ENCODE assay signal across 17 cellular contexts in genomic region chr1:239672256-239672655, GRCh38.
DNase-seq lines count a peak whose midpoint lies in the region; ATAC-seq and TF ChIP-seq lines count a peak whose summit lies in the region.
"Had no signal": no experiment of that assay in that cellular context is flagged by ENCODE, and none has a peak within 500 bp of the region (broad histone marks: within the 10 kb centered on the region; RNA-seq: fewer than 3 reads in every experiment).

No MANE protein-coding gene starts in this region.

- no peaks in the 10 kb centered on the region for H3K36me3 ChIP-seq in trophoblast cell (ENCODE audit: control insufficient read depth in 1 of 2, insufficient read depth in 2 of 2, low read length in 2 of 2)
- H3K36me3 ChIP-seq: BLaER1 treated with 17β-estradiol and CSF1 and Interleukin-3, amounts not matched to agents 10 nM and 100 nM had no signal

- no peak overlapping the region for H2BK5ac ChIP-seq in trophoblast cell (ENCODE audit: low read depth, low read length, poor library complexity)

- no peak overlapping the region for H3K23ac ChIP-seq in trophoblast cell (ENCODE audit: low read length)

- no peak overlapping the region for H4K12ac ChIP-seq in trophoblast cell (ENCODE audit: low read depth, low read length)

- WGBS in trophoblast cell (ENCODE audit: extremely low coverage, insufficient coverage, insufficient read length): no CpG with 5 or more reads among the region's 1 CpG

- no peak overlapping the region for H4K8ac ChIP-seq in trophoblast cell (ENCODE audit: low read depth, low read length)

- H4K91ac ChIP-seq in trophoblast cell (ENCODE audit: low read depth, low read length): no peak overlapping the region

- peaks cover 0 to 2% of the 10 kb centered on the region in 2 experiments for H3K4me1 ChIP-seq in trophoblast cell (ENCODE audit: control insufficient read depth in 1 of 2, insufficient read depth in 2 of 2, low read length in 2 of 2)
- H3K4me1 ChIP-seq: A549; BLaER1 treated with 17β-estradiol and CSF1 and Interleukin-3, amounts not matched to agents 10 nM and 100 nM; Caco-2 had no signal

- peaks cover 15% of the 10 kb centered on the region for H3K4me1 Mint-ChIP-seq in endothelial cell (ENCODE audit: unreplicated experiment)
- H3K4me1 Mint-ChIP-seq: B cell had no signal

- H3K4ac ChIP-seq in trophoblast cell (ENCODE audit: low read depth, low read length): no peak overlapping the region

- no peaks in the 10 kb centered on the region for H3K79me1 ChIP-seq in trophoblast cell (ENCODE audit: low read length)

- H3K4me2 ChIP-seq in trophoblast cell (ENCODE audit: low read length): no peak overlapping the region
- H3K4me2 ChIP-seq: A549; BLaER1 treated with 17β-estradiol and CSF1 and Interleukin-3, amounts not matched to agents 10 nM and 100 nM had no signal

- H2BK12ac ChIP-seq in trophoblast cell (ENCODE audit: low read length): no peak overlapping the region

- no peaks in the 10 kb centered on the region for H3K27me3 ChIP-seq in trophoblast cell (ENCODE audit: insufficient read depth, low read length)
- H3K27me3 ChIP-seq: BLaER1 treated with 17β-estradiol and CSF1 and Interleukin-3, amounts not matched to agents 10 nM and 100 nM had no signal

- no peak overlapping the region for H3K27ac Mint-ChIP-seq in endothelial cell (ENCODE audit: unreplicated experiment)
- H3K27ac Mint-ChIP-seq: B cell; CD4-positive, alpha-beta T cell; CD8-positive, alpha-beta T cell had no signal

- H3K9ac ChIP-seq in trophoblast cell (ENCODE audit: low read length): no peak overlapping the region
- H3K9ac ChIP-seq: BLaER1 treated with 17β-estradiol and CSF1 and Interleukin-3, amounts not matched to agents 10 nM and 100 nM had no signal

- no peaks in the 10 kb centered on the region for H3K79me2 ChIP-seq in trophoblast cell (ENCODE audit: control insufficient read depth, insufficient read depth, low read length, poor library complexity)

- H2AK5ac ChIP-seq in trophoblast cell (ENCODE audit: low read length): no peak overlapping the region

- DNase-seq in SK-N-DZ (ENCODE audit: low spot score): peak; percentile 56
- no peak for DNase-seq in endothelial cell (ENCODE audit: low spot score)
- DNase-seq in trophoblast cell: peak; percentile 19 to 65
- no peak for DNase-seq in GM19238 (ENCODE audit: insufficient read length, low spot score)
- DNase-seq: AML-193; Caco-2; Calu3; CD4-positive, alpha-beta T cell; CD8-positive, alpha-beta T cell; DMS79 treated with DMSO at 0.1 percent for 48 hours; GF-D8 had no signal

- H3K9me3 ChIP-seq in trophoblast cell (ENCODE audit: insufficient read depth, low read depth, low read length): no peaks in the 10 kb centered on the region
- H3K9me3 ChIP-seq: A549; BLaER1 treated with 17β-estradiol and CSF1 and Interleukin-3, amounts not matched to agents 10 nM and 100 nM; Caco-2 had no signal

- peaks cover 10% of the 10 kb centered on the region for H3K36me3 Mint-ChIP-seq in endothelial cell (ENCODE audit: low read depth, unreplicated experiment)
- H3K36me3 Mint-ChIP-seq: CD8-positive, alpha-beta T cell had no signal

- no peak for TF ChIP-seq CTCF in endothelial cell (IDR thresholded peaks at IDR 0.05; ENCODE audit: unreplicated experiment)

- peak overlapping the region; percentile 44 for H3K4me3 Mint-ChIP-seq in endothelial cell (ENCODE audit: unreplicated experiment)
- H3K4me3 Mint-ChIP-seq: B cell; CD4-positive, alpha-beta T cell; CD8-positive, alpha-beta T cell had no signal

- H2AFZ ChIP-seq in trophoblast cell (ENCODE audit: insufficient read depth, low read length, poor library complexity): no peak overlapping the region

- H3K27ac ChIP-seq in trophoblast cell (ENCODE audit: low read depth, low read length): no peak overlapping the region
- H3K27ac ChIP-seq: 22Rv1; A549; BLaER1 treated with 17β-estradiol and CSF1 and Interleukin-3, amounts not matched to agents 10 nM and 100 nM; C4-2B had no signal

- H3K14ac ChIP-seq in trophoblast cell (ENCODE audit: low read length): no peak overlapping the region

- no peaks in the 10 kb centered on the region for H3K27me3 Mint-ChIP-seq in endothelial cell (ENCODE audit: unreplicated experiment)
- H3K27me3 Mint-ChIP-seq: B cell; CD4-positive, alpha-beta T cell had no signal

- ATAC-seq in HG03520 (IDR thresholded peaks at IDR 0.05; ENCODE audit: unreplicated experiment): no peak
- ATAC-seq: A549; CD8-positive, alpha-beta T cell had no signal

- H3K9me3 Mint-ChIP-seq in endothelial cell (ENCODE audit: unreplicated experiment): no peaks in the 10 kb centered on the region
- H3K9me3 Mint-ChIP-seq: CD4-positive, alpha-beta T cell; CD8-positive, alpha-beta T cell had no signal

- H3K4me3 ChIP-seq in trophoblast cell (ENCODE audit: low read depth, low read length): no peak overlapping the region
- H3K4me3 ChIP-seq: A549; BLaER1 treated with 17β-estradiol and CSF1 and Interleukin-3, amounts not matched to agents 10 nM and 100 nM had no signal

- no peak overlapping the region for H3K18ac ChIP-seq in trophoblast cell (ENCODE audit: low read length)

- no peak overlapping the region for H2BK120ac ChIP-seq in trophoblast cell (ENCODE audit: insufficient read depth, low read length, poor library complexity)

Comparison
In these comparisons a context has a peak if more than half of its experiments do, and no peak if none do; other contexts are left out.
1. DNase-seq: peak in SK-N-DZ (single experiment) and trophoblast cell (2 of 2); none in endothelial cell (single experiment) and GM19238 (single experiment).